ENCODE assay signal across 20 cellular contexts in the genomic region with DNA sequence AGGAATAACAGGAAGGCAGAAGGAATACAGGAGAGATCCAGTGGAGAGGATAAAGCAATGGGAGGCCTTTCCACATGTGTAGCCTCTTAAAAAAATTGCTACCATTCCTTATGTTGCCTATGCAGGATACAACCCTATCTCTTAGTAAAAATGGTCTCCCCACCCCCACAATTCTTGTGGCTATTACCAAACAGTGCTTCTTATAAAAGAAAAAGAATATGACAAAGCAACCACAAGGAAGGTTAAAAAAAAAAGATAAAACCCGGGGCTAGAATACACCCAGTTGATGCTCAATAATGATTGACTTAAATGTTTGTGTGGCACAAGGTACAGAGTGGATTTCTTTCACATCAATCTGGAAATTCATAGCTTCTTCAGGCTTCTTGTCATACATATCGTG.
DNase-seq lines count a peak whose midpoint lies in the region; ATAC-seq, FAIRE-seq and TF ChIP-seq lines count a peak whose summit lies in the region.
"Had no signal": no experiment of that assay in that cellular context is flagged by ENCODE, and none has a peak within 500 bp of the region (broad histone marks: within the 10 kb centered on the region; RNA-seq: fewer than 3 reads in every experiment).

No MANE protein-coding gene starts in this region.

- H3K9ac ChIP-seq in endothelial cell of umbilical vein (replicated peaks; ENCODE audit: extremely low read depth, insufficient read depth, low read length), result no peak overlapping the region

- FAIRE-seq in endothelial cell of umbilical vein (lab: Jason Lieb, UNC), result no peak

- H2AFZ ChIP-seq in endothelial cell of umbilical vein (ENCODE audit: low read depth, low read length), result no peak overlapping the region

- TF ChIP-seq POLR2A in endothelial cell of umbilical vein (IDR thresholded peaks at IDR 0.05; ENCODE audit: low read depth, low read length), result no peak

- no peak for ATAC-seq in HG02852 (IDR thresholded peaks at IDR 0.05; ENCODE audit: unreplicated experiment)
- ATAC-seq: esophagus mucosa had no signal

- H3K36me3 ChIP-seq in endothelial cell of umbilical vein (ENCODE audit: control insufficient read depth in 2 of 2, extremely low read depth in 1 of 2, insufficient read depth in 2 of 2, low read length in 2 of 2), result no peaks in the 10 kb centered on the region
- H3K36me3 ChIP-seq: HAP-1, sigmoid colon had no signal

- no peak overlapping the region for H3K4me3 Mint-ChIP-seq in activated naive CD4-positive, alpha-beta T cell treated with anti-CD3 and anti-CD28 coated beads, Interleukin-2, amount 50 U/mL, for 24 hours
- H3K4me3 Mint-ChIP-seq in activated naive CD4-positive, alpha-beta T cell treated with anti-CD3 and anti-CD28 coated beads, Interleukin-2, amount 10 ng/mL, durations not matched to agents 7 days and 5 days, result no peak overlapping the region
- H3K4me3 Mint-ChIP-seq: activated CD4-positive, alpha-beta memory T cell treated with anti-CD3 and anti-CD28 coated beads for 36 hours; IgD-negative memory B cell had no signal

- no peaks in the 10 kb centered on the region for H3K36me3 Mint-ChIP-seq in activated naive CD4-positive, alpha-beta T cell treated with anti-CD3 and anti-CD28 coated beads, Interleukin-2, amount 50 U/mL, for 24 hours
- no peaks in the 10 kb centered on the region for H3K36me3 Mint-ChIP-seq in activated naive CD4-positive, alpha-beta T cell treated with anti-CD3 and anti-CD28 coated beads, Interleukin-2, amount 10 ng/mL, durations not matched to agents 7 days and 5 days
- H3K36me3 Mint-ChIP-seq: activated CD4-positive, alpha-beta memory T cell treated with anti-CD3 and anti-CD28 coated beads for 36 hours; IgD-negative memory B cell had no signal

- H3K27me3 Mint-ChIP-seq in activated naive CD4-positive, alpha-beta T cell treated with anti-CD3 and anti-CD28 coated beads, Interleukin-2, amount 50 U/mL, for 24 hours, result no peaks in the 10 kb centered on the region
- no peaks in the 10 kb centered on the region for H3K27me3 Mint-ChIP-seq in activated naive CD4-positive, alpha-beta T cell treated with anti-CD3 and anti-CD28 coated beads, Interleukin-2, amount 10 ng/mL, durations not matched to agents 7 days and 5 days
- H3K27me3 Mint-ChIP-seq: activated CD4-positive, alpha-beta memory T cell treated with anti-CD3 and anti-CD28 coated beads for 36 hours; IgD-negative memory B cell had no signal

- no peaks in the 10 kb centered on the region for H3K9me1 ChIP-seq in endothelial cell of umbilical vein (replicated peaks; ENCODE audit: control insufficient read depth, extremely low read depth, insufficient read depth, low read length)

- no peak for TF ChIP-seq CTCF in endothelial cell of umbilical vein (IDR thresholded peaks at IDR 0.05; ENCODE audit: extremely low read depth in 1 of 2, insufficient read depth in 1 of 2, low read depth in 1 of 2, low read length in 2 of 2)

- no peaks in the 10 kb centered on the region for H4K20me1 ChIP-seq in endothelial cell of umbilical vein (replicated peaks; ENCODE audit: control insufficient read depth, extremely low read depth, insufficient read depth, low read length)

- no peaks in the 10 kb centered on the region for H3K9me3 Mint-ChIP-seq in activated naive CD4-positive, alpha-beta T cell treated with anti-CD3 and anti-CD28 coated beads, Interleukin-2, amount 50 U/mL, for 24 hours
- no peaks in the 10 kb centered on the region for H3K9me3 Mint-ChIP-seq in activated naive CD4-positive, alpha-beta T cell treated with anti-CD3 and anti-CD28 coated beads, Interleukin-2, amount 10 ng/mL, durations not matched to agents 7 days and 5 days
- H3K9me3 Mint-ChIP-seq: activated CD4-positive, alpha-beta memory T cell treated with anti-CD3 and anti-CD28 coated beads for 36 hours; activated T-helper 2 cell treated with anti-CD3 and anti-CD28 coated beads, Interferon-gamma antibody, Interleukin-2, Interleukin-4, amounts not matched to agents 10 μg/mL and 5 μg/mL and 100 μg/mL, durations not matched to agents 14 hours and 24 hours and 36 hours; IgD-negative memory B cell had no signal

- peak overlapping the region; percentile 85 for H3K27ac ChIP-seq in endothelial cell of umbilical vein (ENCODE audit: insufficient read depth, low read depth, low read length)

- no peak overlapping the region for H3K4me3 ChIP-seq in endothelial cell of umbilical vein (replicated peaks in 1 of 3; ENCODE audit: insufficient read depth in 1 of 3, low read depth in 1 of 3, low read length in 3 of 3)
- H3K4me3 ChIP-seq: HAP-1, sigmoid colon had no signal

- peaks cover 13% of the 10 kb centered on the region for H3K4me1 ChIP-seq in endothelial cell of umbilical vein (ENCODE audit: control insufficient read depth, extremely low read depth, insufficient read depth, low read length)
- H3K4me1 ChIP-seq: HAP-1 had no signal

- no peaks in the 10 kb centered on the region for H3K79me2 ChIP-seq in endothelial cell of umbilical vein (ENCODE audit: control insufficient read depth, insufficient read depth, low read length)

- dilution Hi-C loops in endothelial cell of umbilical vein (cut with MboI; ENCODE audit: extremely low pct_ligation_motif_present, low sequenced_read_pairs), result no loop called here

- CTCF ChIA-PET in activated naive CD4-positive, alpha-beta T cell treated with anti-CD3 and anti-CD28 coated beads, Interleukin-2, amount 10 ng/mL, durations not matched to agents 7 days and 5 days (lab: Charles Lee), result interaction anchor here (1.0 to 3.2 kb wide), 8 partner anchors 10 to 733 kb away, joined by 3 to 55 read pairs (median 6); no protein-coding TSS in a partner anchor
- CTCF ChIA-PET in endothelial cell of umbilical vein (lab: Charles Lee), result interaction anchor here (0.6 to 3.2 kb wide), 25 partner anchors 13 to 881 kb away, joined by 3 to 124 read pairs (median 5); no protein-coding TSS in a partner anchor

- peaks cover 32% of the 10 kb centered on the region for H3K4me1 Mint-ChIP-seq in activated naive CD4-positive, alpha-beta T cell treated with anti-CD3 and anti-CD28 coated beads, Interleukin-2, amount 50 U/mL, for 24 hours
- H3K4me1 Mint-ChIP-seq in activated naive CD4-positive, alpha-beta T cell treated with anti-CD3 and anti-CD28 coated beads, Interleukin-2, amount 10 ng/mL, durations not matched to agents 7 days and 5 days, result peaks cover 10% of the 10 kb centered on the region

- intact Hi-C loops in endothelial cell of umbilical vein (cut with micrococcal nuclease), result loop anchor here (10.0 kb wide), 1 partner anchor 219 kb away; no protein-coding TSS in a partner anchor
- intact Hi-C loops in posterior vena cava (cut with DNase I), result loop anchor here (5.0 to 10.0 kb wide), 4 partner anchors 251 to 733 kb away; partner anchors contain the start of gene HIVEP2 (in 2 of the 2)

- no peaks in the 10 kb centered on the region for H3K9me3 ChIP-seq in endothelial cell of umbilical vein (replicated peaks; ENCODE audit: control insufficient read depth, insufficient read depth, low read length)
- H3K9me3 ChIP-seq: HAP-1, sigmoid colon had no signal

- H3K4me2 ChIP-seq in endothelial cell of umbilical vein (ENCODE audit: insufficient read depth, low read length), result no peak overlapping the region

- peak overlapping the region; percentile 9 for H3K27ac Mint-ChIP-seq in activated naive CD4-positive, alpha-beta T cell treated with anti-CD3 and anti-CD28 coated beads, Interleukin-2, amount 50 U/mL, for 24 hours
- H3K27ac Mint-ChIP-seq in activated naive CD4-positive, alpha-beta T cell treated with anti-CD3 and anti-CD28 coated beads, Interleukin-2, amount 10 ng/mL, durations not matched to agents 7 days and 5 days, result no peak overlapping the region
- H3K27ac Mint-ChIP-seq: activated CD4-positive, alpha-beta memory T cell treated with anti-CD3 and anti-CD28 coated beads for 36 hours; activated T-helper 2 cell treated with anti-CD3 and anti-CD28 coated beads, Interferon-gamma antibody, Interleukin-2, Interleukin-4, amounts not matched to agents 10 μg/mL and 5 μg/mL and 100 μg/mL, durations not matched to agents 14 hours and 24 hours and 36 hours; IgD-negative memory B cell had no signal

- no peaks in the 10 kb centered on the region for H3K27me3 ChIP-seq in endothelial cell of umbilical vein (ENCODE audit: control insufficient read depth in 2 of 2, insufficient read depth in 2 of 2, low read length in 2 of 2)
- H3K27me3 ChIP-seq: sigmoid colon had no signal

- POLR2A ChIA-PET in endothelial cell of umbilical vein (lab: Charles Lee), result no interaction called here

- no TSS peak for BruUV-seq in endothelial cell of umbilical vein (replicated peaks; lab: Mats Ljungman, UMichigan)

- no peak for DNase-seq in activated naive CD4-positive, alpha-beta T cell treated with anti-CD3 and anti-CD28 coated beads, Interleukin-2, amount 10 ng/mL, durations not matched to agents 7 days and 5 days
- DNase-seq in NCI-H226 (peak; percentile 29), endothelial cell of umbilical vein (ENCODE audit: low read depth, low spot score) (no peak), smooth muscle cell of the brain vasculature (ENCODE audit: low read depth, low spot score) (peak; percentile 17), posterior vena cava (ENCODE audit: low spot score) (no peak), globus pallidus (ENCODE audit: low spot score) (no peak)
- DNase-seq: activated CD4-positive, alpha-beta memory T cell treated with anti-CD3 and anti-CD28 coated beads for 36 hours; aorta; COR-L47; GF-D8; left cardiac atrium; NCI-H1105 treated with DMSO at 0.1 percent for 48 hours; nucleus accumbens; sigmoid colon had no signal

TF ChIP-seq in endothelial cell of umbilical vein, 7 proteins besides CTCF, POLR2A, EP300 and RAD21:
- no peak for TF ChIP-seq MYC (IDR thresholded peaks at IDR 0.05; ENCODE audit: low read depth, low read length)
- no peak for TF ChIP-seq JUN (IDR thresholded peaks at IDR 0.05; ENCODE audit: borderline replicate concordance, insufficient read depth, insufficient read length, low read depth)
- TF ChIP-seq EZH2 (IDR thresholded peaks at IDR 0.05; ENCODE audit: borderline replicate concordance, low read depth, low read length, severe bottlenecking), result no peak
- no peak for TF ChIP-seq GATA2 (IDR thresholded peaks at IDR 0.05; ENCODE audit: insufficient read depth, insufficient read length, low read depth, low read length)
- TF ChIP-seq POLR2AphosphoS5 (IDR thresholded peaks at IDR 0.05; ENCODE audit: insufficient read depth, low read depth, low read length), result no peak
- TF ChIP-seq, protein P1, sequence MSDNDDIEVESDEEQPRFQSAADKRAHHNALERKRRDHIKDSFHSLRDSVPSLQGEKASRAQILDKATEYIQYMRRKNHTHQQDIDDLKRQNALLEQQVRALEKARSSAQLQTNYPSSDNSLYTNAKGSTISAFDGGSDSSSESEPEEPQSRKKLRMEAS (IDR thresholded peaks at IDR 0.05; ENCODE audit: insufficient read depth, insufficient read length), result no peak
- TF ChIP-seq FOS (IDR thresholded peaks at IDR 0.05; ENCODE audit: borderline replicate concordance, insufficient read depth, low read length), result no peak
TF ChIP-seq in endothelial cell of umbilical vein: peak in this region for 0.

Comparison
In these comparisons a context has a peak if more than half of its experiments do, and no peak if none do; other contexts are left out.
1. DNase-seq: peak in NCI-H226 (single experiment) and smooth muscle cell of the brain vasculature (single experiment); none in activated naive CD4-positive, alpha-beta T cell treated with anti-CD3 and anti-CD28 coated beads, Interleukin-2, amount 10 ng/mL, durations not matched to agents 7 days and 5 days (single experiment), endothelial cell of umbilical vein (single experiment), posterior vena cava (single experiment) and globus pallidus (single experiment).